ENCODE assay signal across 8 cellular contexts in genomic region chr19:2944403-2944774, GRCh38. TPM values are rescaled to one million over a fixed set of nuclear protein-coding genes. Genes with fewer than 3 reads are reported as not detected.
A peak's percentile ranks its signal among the peaks of the same experiment; 100 is the strongest.
DNase-seq lines count a peak whose midpoint lies in the region; ATAC-seq and TF ChIP-seq lines count a peak whose summit lies in the region.

No MANE protein-coding gene starts in this region.

- no peaks in the 10 kb centered on the region for H3K9me2 ChIP-seq in SK-N-SH

- TF ChIP-seq EP300 in SK-N-SH (IDR thresholded peaks at IDR 0.05; ENCODE audit: borderline replicate concordance in 1 of 2, low read depth in 1 of 2, low read length in 1 of 2), result no peak

- H3K27ac ChIP-seq in SK-N-SH (ENCODE audit: low read depth in 2 of 2, low read length in 1 of 2) (no peak overlapping the region; a peak in 1 of 4 replicates), gastrocnemius medialis (peak overlapping the region; percentile 93 to 97 (median 95))

- H3F3A ChIP-seq in SK-N-SH (replicated peaks; ENCODE audit: insufficient read depth), result peaks cover 20% of the 10 kb centered on the region

- peak overlapping the region; percentile 97 for H2AFZ ChIP-seq in SK-N-SH (ENCODE audit: low read depth)

- H3K27me3 ChIP-seq in SK-N-SH (ENCODE audit: insufficient read depth), result no peaks in the 10 kb centered on the region
- H3K27me3 ChIP-seq in gastrocnemius medialis, result no peaks in the 10 kb centered on the region

- H3K36me3 ChIP-seq in SK-N-SH (replicated peaks in 1 of 2; ENCODE audit: control insufficient read depth in 1 of 2, insufficient read depth in 2 of 2, low read length in 1 of 2) (peaks cover 0 to 7% of the 10 kb centered on the region in 2 experiments), gastrocnemius medialis (peaks cover 0 to 2% of the 10 kb centered on the region in 2 donors)

- in situ Hi-C loops in gastrocnemius medialis (cut with MboI; ENCODE audit: low sequenced_read_pairs in 4 of 4) (no loop called here), ACHN (cut with HindIII; ENCODE audit: low pct_ligation_motif_present, low pct_unique_long_range_greater_than_20kb, low sequenced_read_pairs) (no loop called here)

- H3K4me1 ChIP-seq in SK-N-SH (ENCODE audit: control insufficient read depth in 1 of 2, insufficient read depth in 2 of 2, low read depth in 1 of 2, low read length in 1 of 2) (peaks cover 6 to 9% of the 10 kb centered on the region in 2 experiments; a peak in 2 of 4 replicates), gastrocnemius medialis (peaks cover 11 to 24% of the 10 kb centered on the region in 2 donors)

- no peak for TF ChIP-seq RAD21 in SK-N-SH (IDR thresholded peaks at IDR 0.05; ENCODE audit: low read length)

- TF ChIP-seq POLR2A in gastrocnemius medialis (IDR thresholded peaks at IDR 0.05), result no peak

- 1% methylated on average over 10 of the region's 23 CpGs for WGBS in SK-N-SH (ENCODE audit: low lambda C conversion rate)

- H3K79me2 ChIP-seq in SK-N-SH (ENCODE audit: insufficient read depth), result peaks cover 6% of the 10 kb centered on the region

- H3K4me2 ChIP-seq in SK-N-SH, result peak overlapping the region; percentile 91

- DNase-seq in SK-N-SH, result no peak
- no peak for DNase-seq in fibroblast of villous mesenchyme (ENCODE audit: low read depth)
- no peak for DNase-seq in gastrocnemius medialis
- DNase-seq in nucleus accumbens (lab: John Stamatoyannopoulos, UW), result no peak
- no peak for DNase-seq in ACHN
- no peak for DNase-seq in NOMO-1 treated with DMSO at 0.1 percent for 48 hours (lab: John Stamatoyannopoulos, UW; ENCODE audit: unreplicated experiment)

- intact Hi-C loops in gastrocnemius medialis (cut with DNase I; ENCODE audit: low total_unique reads), result no loop called here

- H3K9ac ChIP-seq in SK-N-SH, result peak overlapping the region; percentile 75

- H3K4me3 ChIP-seq in SK-N-SH (ENCODE audit: low read depth in 2 of 2, low read length in 1 of 2) (peak overlapping the region; percentile 72 to 97), fibroblast of villous mesenchyme (ENCODE audit: low read depth, low read length) (peak overlapping the region; percentile 80), gastrocnemius medialis (peak overlapping the region; percentile 93 to 99 (median 96))

- CTCF ChIA-PET in SK-N-SH (lab: Yijun Ruan, JAX), result interaction anchor here (0.8 to 1.2 kb wide), 2 partner anchors 57 to 131 kb away, joined by 3 to 9 read pairs; no protein-coding TSS in a partner anchor

- no peak for TF ChIP-seq CTCF in SK-N-SH (IDR thresholded peaks at IDR 0.05)
- no peak for TF ChIP-seq CTCF in fibroblast of villous mesenchyme (IDR thresholded peaks at IDR 0.05; ENCODE audit: insufficient read depth, low read depth, low read length)
- TF ChIP-seq CTCF in gastrocnemius medialis (IDR thresholded peaks at IDR 0.05 in 4 of 5, conservative IDR thresholded peaks at IDR 0.05 in 1 of 5), result no peak

- POLR2A ChIA-PET in SK-N-SH (lab: Yijun Ruan, JAX), result interaction anchor here (1.0 kb wide), 1 partner anchor 104 kb away, joined by 3 read pairs; no protein-coding TSS in a partner anchor

- no peaks in the 10 kb centered on the region for H4K20me1 ChIP-seq in SK-N-SH (ENCODE audit: insufficient read depth)

- no peaks in the 10 kb centered on the region for H3K9me3 ChIP-seq in SK-N-SH
- no peaks in the 10 kb centered on the region for H3K9me3 ChIP-seq in gastrocnemius medialis

- ATAC-seq in GM19025 (IDR thresholded peaks at IDR 0.05; ENCODE audit: low read depth, unreplicated experiment) (peak; percentile 8), gastrocnemius medialis (no peak), HG03108 (IDR thresholded peaks at IDR 0.05; ENCODE audit: unreplicated experiment) (no peak)

TF ChIP-seq in SK-N-SH, 30 proteins besides CTCF, POLR2A, EP300 and RAD21:
- no peak for TF ChIP-seq GATA2 (CRISPR knock-in tag; IDR thresholded peaks at IDR 0.05)
- no peak for TF ChIP-seq POLR2AphosphoS5 (IDR thresholded peaks at IDR 0.05; ENCODE audit: low read depth, low read length)
- no peak for TF ChIP-seq RCOR1 (IDR thresholded peaks at IDR 0.05; ENCODE audit: low read length)
- no peak for TF ChIP-seq USF2 (IDR thresholded peaks at IDR 0.05; ENCODE audit: borderline replicate concordance, low read depth, low read length)
- no peak for TF ChIP-seq TCF12 (IDR thresholded peaks at IDR 0.05)
- TF ChIP-seq YY1 (IDR thresholded peaks at IDR 0.05; ENCODE audit: low read depth), result no peak
- no peak for TF ChIP-seq RFX5 (IDR thresholded peaks at IDR 0.05; ENCODE audit: low read length)
- TF ChIP-seq JUND (IDR thresholded peaks at IDR 0.05), result no peak
- TF ChIP-seq, protein P1, sequence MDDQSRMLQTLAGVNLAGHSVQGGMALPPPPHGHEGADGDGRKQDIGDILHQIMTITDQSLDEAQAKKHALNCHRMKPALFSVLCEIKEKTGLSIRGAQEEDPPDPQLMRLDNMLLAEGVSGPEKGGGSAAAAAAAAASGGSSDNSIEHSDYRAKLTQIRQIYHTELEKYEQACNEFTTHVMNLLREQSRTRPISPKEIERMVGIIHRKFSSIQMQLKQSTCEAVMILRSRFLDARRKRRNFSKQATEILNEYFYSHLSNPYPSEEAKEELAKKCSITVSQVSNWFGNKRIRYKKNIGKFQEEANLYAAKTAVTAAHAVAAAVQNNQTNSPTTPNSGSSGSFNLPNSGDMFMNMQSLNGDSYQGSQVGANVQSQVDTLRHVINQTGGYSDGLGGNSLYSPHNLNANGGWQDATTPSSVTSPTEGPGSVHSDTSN (IDR thresholded peaks at IDR 0.05), result no peak
- TF ChIP-seq NRF1 (IDR thresholded peaks at IDR 0.05; ENCODE audit: low read depth, low read length), result no peak

RNA-seq across cellular contexts. Expression of gene ZNF77, which starts 0.4 kb away (rescaled TPM):
- 4.4 and 6.6 TPM in 2 replicates for polyA plus RNA-seq in SK-N-SH (2012; rRNA removed)
- polyA plus RNA-seq in SK-N-SH (2012; cell fraction: cytosol; rRNA removed), result 4.8 and 5.0 TPM in 2 replicates
- polyA plus RNA-seq in SK-N-SH (2012; cell fraction: nucleus; rRNA removed), result 8.4 and 10.1 TPM in 2 replicates
- total RNA-seq in fibroblast of villous mesenchyme, result 3.0 and 4.8 TPM in 2 replicates
- total RNA-seq in gastrocnemius medialis, result 1 to 10 TPM; 1.3 to 4.7 (median 1.5) TPM

RNA-seq across cellular contexts. Expression of gene TLE6, which starts 33.0 kb away (rescaled TPM):
- 2.6 and 3.3 TPM in 2 replicates for polyA plus RNA-seq in SK-N-SH (2012; rRNA removed)
- 0.95 and 1.2 TPM in 2 replicates for polyA plus RNA-seq in SK-N-SH (2012; cell fraction: cytosol; rRNA removed)
- 9.8 and 10.4 TPM in 2 replicates for polyA plus RNA-seq in SK-N-SH (2012; cell fraction: nucleus; rRNA removed)
- total RNA-seq in fibroblast of villous mesenchyme, result 0.97 and 1.7 TPM in 2 replicates
- 1 to 10 TPM in 1 of 4 donors, under 1 TPM in 1, not detected in 2; 0.62 to 1.2 TPM for total RNA-seq in gastrocnemius medialis

RNA-seq across cellular contexts. Expression of gene ZNF57, which starts 43.7 kb away (rescaled TPM):
- 2.1 and 3.2 TPM in 2 replicates for polyA plus RNA-seq in SK-N-SH (2012; rRNA removed)
- 2.2 and 2.7 TPM in 2 replicates for polyA plus RNA-seq in SK-N-SH (2012; cell fraction: cytosol; rRNA removed)
- 3.5 and 6.7 TPM in 2 replicates for polyA plus RNA-seq in SK-N-SH (2012; cell fraction: nucleus; rRNA removed)
- total RNA-seq in fibroblast of villous mesenchyme, result 3.9 and 6.0 TPM in 2 replicates
- 1 to 10 TPM in 2 of 4 donors, under 1 TPM in 2; 0.44 to 2.1 (median 0.83) TPM for total RNA-seq in gastrocnemius medialis

Comparison
In these comparisons a context has a peak if more than half of its experiments do, and no peak if none do; other contexts are left out.
1. H3K27ac ChIP-seq: peak in gastrocnemius medialis (4 of 4); none in SK-N-SH (0 of 2).
2. Peak in every context shown above with its lines, with median percentiles within 50 percentile points of each other: H3K4me3 ChIP-seq.